ENCODE assay signal across 17 cellular contexts in the genomic region with DNA sequence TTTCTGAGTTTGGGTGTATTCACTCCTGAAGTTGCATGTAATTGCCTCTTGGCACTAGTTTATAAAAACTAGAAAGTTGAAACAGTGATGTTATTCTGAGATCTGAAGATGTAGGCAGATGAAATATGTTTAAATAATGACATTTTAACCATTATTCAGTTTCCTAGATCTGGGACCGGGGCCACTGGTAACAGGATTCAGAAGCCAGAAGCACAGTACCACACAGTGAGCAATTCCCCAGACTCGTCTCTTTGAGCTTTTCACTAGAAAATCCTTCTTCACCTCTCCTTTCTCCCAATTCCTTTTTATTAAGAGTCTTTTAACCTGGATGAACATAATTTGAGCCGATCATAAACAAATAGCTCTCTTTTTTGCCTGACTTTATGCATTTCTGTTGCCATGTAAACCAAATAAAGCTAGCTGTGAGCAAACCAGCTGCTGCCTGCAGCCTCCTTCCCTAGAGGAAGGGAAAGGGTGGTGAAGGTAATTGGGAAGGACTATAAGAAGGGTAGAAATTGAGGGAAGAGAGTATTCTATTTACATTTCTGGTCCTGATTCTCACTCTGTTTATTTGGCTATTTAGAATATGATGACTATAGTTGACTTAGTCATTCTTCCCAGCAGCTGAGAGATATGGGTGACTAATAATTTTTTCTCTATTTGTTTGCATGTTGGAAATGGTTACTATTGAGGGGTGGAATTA.
DNase-seq lines count a peak whose midpoint lies in the region; ATAC-seq and TF ChIP-seq lines count a peak whose summit lies in the region.
"Had no signal": no experiment of that assay in that cellular context is flagged by ENCODE, and none has a peak within 500 bp of the region (broad histone marks: within the 10 kb centered on the region; RNA-seq: fewer than 3 reads in every experiment).

No MANE protein-coding gene starts in this region.

- H3K79me2 ChIP-seq in neural progenitor cell (ENCODE audit: low read depth): no peaks in the 10 kb centered on the region
- no peaks in the 10 kb centered on the region for H3K79me2 ChIP-seq in MM.1S (ENCODE audit: low read length)

- DNase-seq in GM03348 (ENCODE audit: low spot score): peak; percentile 48
- DNase-seq in RKO (ENCODE audit: low spot score): peak; percentile 81
- peak; percentile 70 for DNase-seq in fibroblast of gingiva (ENCODE audit: low read depth)
- DNase-seq in pulmonary artery endothelial cell (ENCODE audit: low read depth, low spot score): peak; percentile 17
- no peak for DNase-seq in effector memory CD8-positive, alpha-beta T cell
- no peak for DNase-seq in neural progenitor cell (ENCODE audit: low spot score)
- DNase-seq in MM.1S: no peak
- DNase-seq: COR-L47; left colon; NCI-H345; SHP77 treated with DMSO at 0.1 percent for 48 hours; stimulated activated CD4-positive, alpha-beta T cell treated with anti-CD3 and anti-CD28 coated beads, Interleukin-2, amount 100 ng/mL, for 24 hours; stimulated activated naive CD4-positive, alpha-beta T cell had no signal

- H3K9ac ChIP-seq in neural progenitor cell: no peak overlapping the region
- H3K9ac ChIP-seq in MM.1S (ENCODE audit: low read length): no peak overlapping the region

- no peaks in the 10 kb centered on the region for H3K9me2 ChIP-seq in MM.1S (replicated peaks; ENCODE audit: insufficient read depth, low read length)

- H3K4me1 Mint-ChIP-seq in effector memory CD8-positive, alpha-beta T cell (ENCODE audit: low read depth in 2 of 2): no peaks in the 10 kb centered on the region
- no peaks in the 10 kb centered on the region for H3K4me1 Mint-ChIP-seq in neural progenitor cell

- H3K9me3 Mint-ChIP-seq in effector memory CD8-positive, alpha-beta T cell: no peaks in the 10 kb centered on the region
- H3K9me3 Mint-ChIP-seq in neural progenitor cell: no peaks in the 10 kb centered on the region

- H3K27ac ChIP-seq in neural progenitor cell (no peak overlapping the region), MM.1S (ENCODE audit: low read length) (no peak overlapping the region)
- H3K27ac ChIP-seq: ascending aorta, neutrophil, VCaP had no signal

- H3K9me3 ChIP-seq in neural progenitor cell (ENCODE audit: low read depth) (no peaks in the 10 kb centered on the region), MM.1S (replicated peaks; ENCODE audit: insufficient read depth, low read length) (no peaks in the 10 kb centered on the region)
- H3K9me3 ChIP-seq: ascending aorta, neutrophil had no signal

- H3K36me3 Mint-ChIP-seq in effector memory CD8-positive, alpha-beta T cell (ENCODE audit: insufficient read depth): no peaks in the 10 kb centered on the region
- H3K36me3 Mint-ChIP-seq in neural progenitor cell: no peaks in the 10 kb centered on the region

- TF ChIP-seq CTCF in neural progenitor cell (IDR thresholded peaks at IDR 0.05): no peak
- TF ChIP-seq CTCF in MM.1S (IDR thresholded peaks at IDR 0.05; ENCODE audit: low read length): no peak

- no peak for ATAC-seq in GM21367 (IDR thresholded peaks at IDR 0.05; ENCODE audit: unreplicated experiment)
- no peak for ATAC-seq in effector memory CD8-positive, alpha-beta T cell (replicated peaks)
- ATAC-seq: left colon had no signal

- H3K27me3 Mint-ChIP-seq in effector memory CD8-positive, alpha-beta T cell: no peaks in the 10 kb centered on the region
- no peaks in the 10 kb centered on the region for H3K27me3 Mint-ChIP-seq in neural progenitor cell (ENCODE audit: insufficient read depth, low read depth)

- H2AFZ ChIP-seq in neural progenitor cell (replicated peaks): no peak overlapping the region
- no peak overlapping the region for H2AFZ ChIP-seq in MM.1S (ENCODE audit: low read length)

- H3K4me2 ChIP-seq in neural progenitor cell: no peak overlapping the region
- H3K4me2 ChIP-seq in MM.1S (ENCODE audit: low read depth, low read length): no peak overlapping the region

- H3K4me3 ChIP-seq in neural progenitor cell: no peak overlapping the region
- H3K4me3 ChIP-seq in MM.1S (ENCODE audit: low read length): no peak overlapping the region
- H3K4me3 ChIP-seq: ascending aorta had no signal

- H4K20me1 ChIP-seq in neural progenitor cell (ENCODE audit: low read depth) (no peaks in the 10 kb centered on the region), MM.1S (ENCODE audit: insufficient read depth, low read length) (no peaks in the 10 kb centered on the region)

- H3K4me1 ChIP-seq in neural progenitor cell: no peaks in the 10 kb centered on the region
- no peaks in the 10 kb centered on the region for H3K4me1 ChIP-seq in MM.1S (ENCODE audit: low read length)
- H3K4me1 ChIP-seq: ascending aorta had no signal

- no peaks in the 10 kb centered on the region for H3F3A ChIP-seq in neural progenitor cell (ENCODE audit: low read depth)
- H3F3A ChIP-seq in MM.1S (ENCODE audit: insufficient read depth, low read length): no peaks in the 10 kb centered on the region

- no peak overlapping the region for H3K4me3 Mint-ChIP-seq in effector memory CD8-positive, alpha-beta T cell
- H3K4me3 Mint-ChIP-seq in neural progenitor cell: no peak overlapping the region

- H3K36me3 ChIP-seq in neural progenitor cell (no peaks in the 10 kb centered on the region), MM.1S (replicated peaks; ENCODE audit: insufficient read depth, low read length) (no peaks in the 10 kb centered on the region)
- H3K36me3 ChIP-seq: ascending aorta, neutrophil had no signal

- no peaks in the 10 kb centered on the region for H3K27me3 ChIP-seq in neural progenitor cell
- H3K27me3 ChIP-seq in MM.1S (replicated peaks; ENCODE audit: insufficient read depth, low read length): no peaks in the 10 kb centered on the region
- H3K27me3 ChIP-seq: ascending aorta, neutrophil had no signal

- no peak overlapping the region for H3K27ac Mint-ChIP-seq in effector memory CD8-positive, alpha-beta T cell
- no peak overlapping the region for H3K27ac Mint-ChIP-seq in neural progenitor cell

Comparison
In these comparisons a context has a peak if more than half of its experiments do, and no peak if none do; other contexts are left out.
1. DNase-seq: peak in GM03348 (single experiment), RKO (single experiment), fibroblast of gingiva (single experiment) and pulmonary artery endothelial cell (single experiment); none in effector memory CD8-positive, alpha-beta T cell (0 of 3), neural progenitor cell (single experiment) and MM.1S (single experiment).